Comparison of ENCODE assay signal across 8 cellular contexts in genomic region chr3:101829066-101829830, GRCh38. TPM values are rescaled to one million over a fixed set of nuclear protein-coding genes. Genes with fewer than 3 reads are reported as not detected.
DNase-seq lines count a peak whose midpoint lies in the region; ATAC-seq lines count a peak whose summit lies in the region.

No MANE protein-coding gene starts in this region.

- H3K36me3 ChIP-seq in BLaER1 treated with 17β-estradiol and CSF1 and Interleukin-3, amounts not matched to agents 10 nM and 100 nM: peaks cover 0 to 30% (median 3%) of the 10 kb centered on the region in 11 experiments; a peak in 8 of 22 replicates

- H3K9me3 ChIP-seq in BLaER1 treated with 17β-estradiol and CSF1 and Interleukin-3, amounts not matched to agents 10 nM and 100 nM (replicated peaks in 1 of 11): no peaks in the 10 kb centered on the region

- peak overlapping the region; percentile 71 to 87 (median 81); a peak in 19 of 22 replicates for H3K9ac ChIP-seq in BLaER1 treated with 17β-estradiol and CSF1 and Interleukin-3, amounts not matched to agents 10 nM and 100 nM

- H3K4me3 ChIP-seq in BLaER1 treated with 17β-estradiol and CSF1 and Interleukin-3, amounts not matched to agents 10 nM and 100 nM: peak overlapping the region; percentile 56 to 76 (median 60); a peak in 18 of 20 replicates

- H3K27me3 ChIP-seq in BLaER1 treated with 17β-estradiol and CSF1 and Interleukin-3, amounts not matched to agents 10 nM and 100 nM: no peaks in the 10 kb centered on the region

- intact Hi-C loops in sciatic nerve (cut with DNase I): no loop called here

- H3K27ac ChIP-seq in BLaER1 treated with 17β-estradiol and CSF1 and Interleukin-3, amounts not matched to agents 10 nM and 100 nM: peak overlapping the region in 10 of 11 experiments; percentile 19 to 91 (median 80); a peak in 14 of 22 replicates

- ATAC-seq in GM21360 (IDR thresholded peaks at IDR 0.05; ENCODE audit: unreplicated experiment) (peak; percentile 45), sciatic nerve (peak; percentile 95)

- peak overlapping the region; percentile 73 to 97 (median 82) for H3K4me2 ChIP-seq in BLaER1 treated with 17β-estradiol and CSF1 and Interleukin-3, amounts not matched to agents 10 nM and 100 nM

- peaks cover 0 to 25% (median 0%) of the 10 kb centered on the region in 11 experiments; a peak in 1 of 22 replicates for H4K20me1 ChIP-seq in BLaER1 treated with 17β-estradiol and CSF1 and Interleukin-3, amounts not matched to agents 10 nM and 100 nM

- DNase-seq in HK-2 (ENCODE audit: unreplicated experiment) (peak; percentile 55), activated T-cell treated with anti-CD3 and anti-CD28 coated beads for 48 hours (ENCODE audit: low read depth) (peak; percentile 36), glomerular visceral epithelial cell (ENCODE audit: extremely low spot score) (peak; percentile 64), sciatic nerve (ENCODE audit: low spot score) (peak; percentile 77), NCI-H1930 (lab: John Stamatoyannopoulos, UW) (no peak), NCI-H1417 treated with DMSO at 0.1 percent for 48 hours (lab: John Stamatoyannopoulos, UW) (no peak)

- peaks cover 37 to 82% (median 60%) of the 10 kb centered on the region in 10 experiments for H3K4me1 ChIP-seq in BLaER1 treated with 17β-estradiol and CSF1 and Interleukin-3, amounts not matched to agents 10 nM and 100 nM

RNA-seq across cellular contexts. Expression of gene NFKBIZ, which starts 20.1 kb away (rescaled TPM):
- 91.6 TPM for total RNA-seq in sciatic nerve

RNA-seq across cellular contexts. Expression of gene NXPE3, which starts 50.2 kb away (rescaled TPM):
- total RNA-seq in sciatic nerve: 24.7 TPM

Comparison
In these comparisons a context has a peak if more than half of its experiments do, and no peak if none do; other contexts are left out.
1. DNase-seq: peak in HK-2 (single experiment), activated T-cell treated with anti-CD3 and anti-CD28 coated beads for 48 hours (single experiment), glomerular visceral epithelial cell (single experiment) and sciatic nerve (single experiment); none in NCI-H1930 (0 of 2) and NCI-H1417 treated with DMSO at 0.1 percent for 48 hours (single experiment).